In the genomic region with DNA sequence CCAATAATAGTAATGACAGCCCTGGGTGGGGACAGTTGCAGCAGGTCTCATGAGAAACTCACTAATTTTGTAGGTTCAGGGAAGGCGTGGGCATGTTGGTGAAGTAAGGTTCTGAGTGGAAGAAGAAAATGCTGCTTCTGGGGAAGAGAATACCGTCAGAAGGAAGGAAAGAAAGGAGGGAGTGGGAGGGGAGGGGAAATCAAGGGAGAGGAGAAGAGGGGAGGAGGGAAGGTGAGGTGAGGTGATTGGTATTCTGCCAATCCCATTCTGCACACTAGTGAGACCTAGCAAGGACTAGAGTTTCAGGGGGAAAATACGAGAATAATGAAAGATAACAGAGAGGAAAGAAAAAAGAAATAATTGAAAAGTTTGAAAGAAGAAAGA, we compare ENCODE assay signal across 1 cellular context.
TF ChIP-seq lines count a peak whose summit lies in the region.

No MANE protein-coding gene starts in this region.

TF ChIP-seq in GM23338, 12 proteins besides CTCF, POLR2A, EP300 and RAD21 (continued from another document):
- TF ChIP-seq, protein P1, sequence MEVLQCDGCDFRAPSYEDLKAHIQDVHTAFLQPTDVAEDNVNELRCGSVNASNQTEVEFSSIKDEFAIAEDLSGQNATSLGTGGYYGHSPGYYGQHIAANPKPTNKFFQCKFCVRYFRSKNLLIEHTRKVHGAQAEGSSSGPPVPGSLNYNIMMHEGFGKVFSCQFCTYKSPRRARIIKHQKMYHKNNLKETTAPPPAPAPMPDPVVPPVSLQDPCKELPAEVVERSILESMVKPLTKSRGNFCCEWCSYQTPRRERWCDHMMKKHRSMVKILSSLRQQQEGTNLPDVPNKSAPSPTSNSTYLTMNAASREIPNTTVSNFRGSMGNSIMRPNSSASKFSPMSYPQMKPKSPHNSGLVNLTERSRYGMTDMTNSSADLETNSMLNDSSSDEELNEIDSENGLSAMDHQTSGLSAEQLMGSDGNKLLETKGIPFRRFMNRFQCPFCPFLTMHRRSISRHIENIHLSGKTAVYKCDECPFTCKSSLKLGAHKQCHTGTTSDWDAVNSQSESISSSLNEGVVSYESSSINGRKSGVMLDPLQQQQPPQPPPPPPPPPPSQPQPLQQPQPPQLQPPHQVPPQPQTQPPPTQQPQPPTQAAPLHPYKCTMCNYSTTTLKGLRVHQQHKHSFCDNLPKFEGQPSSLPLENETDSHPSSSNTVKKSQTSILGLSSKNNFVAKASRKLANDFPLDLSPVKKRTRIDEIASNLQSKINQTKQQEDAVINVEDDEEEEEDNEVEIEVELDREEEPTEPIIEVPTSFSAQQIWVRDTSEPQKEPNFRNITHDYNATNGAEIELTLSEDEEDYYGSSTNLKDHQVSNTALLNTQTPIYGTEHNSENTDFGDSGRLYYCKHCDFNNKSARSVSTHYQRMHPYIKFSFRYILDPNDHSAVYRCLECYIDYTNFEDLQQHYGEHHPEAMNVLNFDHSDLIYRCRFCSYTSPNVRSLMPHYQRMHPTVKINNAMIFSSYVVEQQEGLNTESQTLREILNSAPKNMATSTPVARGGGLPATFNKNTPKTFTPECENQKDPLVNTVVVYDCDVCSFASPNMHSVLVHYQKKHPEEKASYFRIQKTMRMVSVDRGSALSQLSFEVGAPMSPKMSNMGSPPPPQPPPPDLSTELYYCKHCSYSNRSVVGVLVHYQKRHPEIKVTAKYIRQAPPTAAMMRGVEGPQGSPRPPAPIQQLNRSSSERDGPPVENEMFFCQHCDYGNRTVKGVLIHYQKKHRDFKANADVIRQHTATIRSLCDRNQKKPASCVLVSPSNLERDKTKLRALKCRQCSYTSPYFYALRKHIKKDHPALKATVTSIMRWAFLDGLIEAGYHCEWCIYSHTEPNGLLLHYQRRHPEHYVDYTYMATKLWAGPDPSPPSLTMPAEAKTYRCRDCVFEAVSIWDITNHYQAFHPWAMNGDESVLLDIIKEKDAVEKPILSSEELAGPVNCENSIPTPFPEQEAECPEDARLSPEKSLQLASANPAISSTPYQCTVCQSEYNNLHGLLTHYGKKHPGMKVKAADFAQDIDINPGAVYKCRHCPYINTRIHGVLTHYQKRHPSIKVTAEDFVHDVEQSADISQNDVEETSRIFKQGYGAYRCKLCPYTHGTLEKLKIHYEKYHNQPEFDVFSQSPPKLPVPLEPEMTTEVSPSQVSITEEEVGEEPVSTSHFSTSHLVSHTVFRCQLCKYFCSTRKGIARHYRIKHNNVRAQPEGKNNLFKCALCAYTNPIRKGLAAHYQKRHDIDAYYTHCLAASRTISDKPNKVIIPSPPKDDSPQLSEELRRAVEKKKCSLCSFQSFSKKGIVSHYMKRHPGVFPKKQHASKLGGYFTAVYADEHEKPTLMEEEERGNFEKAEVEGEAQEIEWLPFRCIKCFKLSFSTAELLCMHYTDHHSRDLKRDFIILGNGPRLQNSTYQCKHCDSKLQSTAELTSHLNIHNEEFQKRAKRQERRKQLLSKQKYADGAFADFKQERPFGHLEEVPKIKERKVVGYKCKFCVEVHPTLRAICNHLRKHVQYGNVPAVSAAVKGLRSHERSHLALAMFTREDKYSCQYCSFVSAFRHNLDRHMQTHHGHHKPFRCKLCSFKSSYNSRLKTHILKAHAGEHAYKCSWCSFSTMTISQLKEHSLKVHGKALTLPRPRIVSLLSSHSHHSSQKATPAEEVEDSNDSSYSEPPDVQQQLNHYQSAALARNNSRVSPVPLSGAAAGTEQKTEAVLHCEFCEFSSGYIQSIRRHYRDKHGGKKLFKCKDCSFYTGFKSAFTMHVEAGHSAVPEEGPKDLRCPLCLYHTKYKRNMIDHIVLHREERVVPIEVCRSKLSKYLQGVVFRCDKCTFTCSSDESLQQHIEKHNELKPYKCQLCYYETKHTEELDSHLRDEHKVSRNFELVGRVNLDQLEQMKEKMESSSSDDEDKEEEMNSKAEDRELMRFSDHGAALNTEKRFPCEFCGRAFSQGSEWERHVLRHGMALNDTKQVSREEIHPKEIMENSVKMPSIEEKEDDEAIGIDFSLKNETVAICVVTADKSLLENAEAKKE (CRISPR knock-in tag; IDR thresholded peaks at IDR 0.05) = no peak
